Comparison of ENCODE assay signal across 23 cellular contexts in the genomic region with DNA sequence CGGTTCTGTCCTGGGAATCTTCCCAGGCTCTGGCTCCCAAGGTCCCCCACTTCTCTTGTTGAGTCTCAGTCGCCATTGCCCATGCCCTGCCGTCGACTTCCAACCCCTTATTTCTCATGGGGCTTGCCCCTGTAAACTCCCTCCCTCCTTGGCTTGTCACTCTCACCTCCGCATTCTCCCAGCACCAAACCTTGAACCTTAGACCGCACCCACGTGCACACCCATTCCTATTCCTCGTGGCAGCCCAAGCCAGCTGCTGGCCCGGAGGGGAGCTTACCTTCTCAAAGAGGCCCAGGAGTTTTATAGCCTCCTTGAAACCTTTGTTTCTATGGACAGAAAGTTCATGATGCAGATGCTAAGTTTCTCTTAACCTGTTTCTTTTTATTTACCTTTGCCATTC.
"Had no signal": no experiment of that assay in that cellular context is flagged by ENCODE, and none has a peak within 500 bp of the region (broad histone marks: within the 10 kb centered on the region; RNA-seq: fewer than 3 reads in every experiment).

No MANE protein-coding gene starts in this region.

- H3K27me3 ChIP-seq: brain microvascular endothelial cell, gastroesophageal sphincter, heart right ventricle, right atrium auricular region, stomach, testis, upper lobe of right lung had no signal

- H3K27ac ChIP-seq: brain microvascular endothelial cell, coronary artery, prostate gland, right atrium auricular region, testis, upper lobe of right lung had no signal

- DNase-seq: activated B cell treated with CpG ODN at 0.5 μM for 24 hours; activated CD4-positive, alpha-beta T cell treated with anti-CD3 and anti-CD28 coated beads, Interleukin-2, amount 10 ng/mL, durations not matched to agents 24 days and 14 days; activated CD8-positive, alpha-beta T cell treated with anti-CD3 and anti-CD28 coated beads, Interleukin-2, amount 10 ng/mL, durations not matched to agents 7 days and 5 days; activated naive CD4-positive, alpha-beta T cell treated with Interleukin-2 at 50 U/mL for 16 hours; activated naive CD8-positive, alpha-beta T cell treated with anti-CD3 and anti-CD28 coated beads, Interleukin-2, amount 10 ng/mL, durations not matched to agents 7 days and 5 days; activated T-cell treated with anti-CD3 and anti-CD28 coated beads, Interleukin-2, amount 50 U/mL, for 24 hours; brain microvascular endothelial cell; effector CD4-positive, alpha-beta T cell; heart right ventricle; kidney glomerular epithelial cell; mesendoderm; nephron progenitor cell; stimulated activated CD4-positive, alpha-beta T cell treated with anti-CD3 and anti-CD28 coated beads, Interleukin-15, amount 100 ng/mL, for 24 hours; stimulated activated CD4-positive, alpha-beta T cell treated with anti-CD3 and anti-CD28 coated beads, Interleukin-2, amount 100 ng/mL, for 48 hours; stomach; testis; upper lobe of right lung had no signal

- H3K9me3 Mint-ChIP-seq: activated B cell treated with CpG ODN at 0.5 μM for 24 hours; activated CD4-positive, alpha-beta T cell treated with anti-CD3 and anti-CD28 coated beads, Interleukin-2, amount 10 ng/mL, durations not matched to agents 24 days and 14 days; activated naive CD8-positive, alpha-beta T cell treated with anti-CD3 and anti-CD28 coated beads, Interleukin-2, amount 10 ng/mL, durations not matched to agents 7 days and 5 days; activated T-cell treated with anti-CD3 and anti-CD28 coated beads, Interleukin-2, amount 50 U/mL, for 24 hours; activated T-helper 2 cell treated with anti-CD3 and anti-CD28 coated beads, Interferon-gamma antibody, Interleukin-2, Interleukin-4, amounts not matched to agents 10 μg/mL and 5 μg/mL and 100 μg/mL, durations not matched to agents 14 hours and 24 hours and 36 hours; central memory CD8-positive, alpha-beta T cell; nephron progenitor cell had no signal

- H3K27me3 Mint-ChIP-seq: activated B cell treated with CpG ODN at 0.5 μM for 24 hours had no signal

- H3K27ac Mint-ChIP-seq: activated B cell treated with CpG ODN at 0.5 μM for 24 hours; activated CD4-positive, alpha-beta T cell treated with anti-CD3 and anti-CD28 coated beads, Interleukin-2, amount 10 ng/mL, durations not matched to agents 24 days and 14 days; activated CD8-positive, alpha-beta T cell treated with anti-CD3 and anti-CD28 coated beads, Interleukin-2, amount 10 ng/mL, durations not matched to agents 7 days and 5 days; activated naive CD8-positive, alpha-beta T cell treated with anti-CD3 and anti-CD28 coated beads, Interleukin-2, amount 10 ng/mL, durations not matched to agents 7 days and 5 days; activated T-cell treated with anti-CD3 and anti-CD28 coated beads, Interleukin-2, amount 50 U/mL, for 24 hours; activated T-helper 2 cell treated with anti-CD3 and anti-CD28 coated beads, Interferon-gamma antibody, Interleukin-2, Interleukin-4, amounts not matched to agents 10 μg/mL and 5 μg/mL and 100 μg/mL, durations not matched to agents 14 hours and 24 hours and 36 hours; nephron progenitor cell had no signal

- H3K4me3 Mint-ChIP-seq: activated B cell treated with CpG ODN at 0.5 μM for 24 hours; activated CD4-positive, alpha-beta T cell treated with anti-CD3 and anti-CD28 coated beads, Interleukin-2, amount 10 ng/mL, durations not matched to agents 24 days and 14 days; activated CD8-positive, alpha-beta T cell treated with anti-CD3 and anti-CD28 coated beads, Interleukin-2, amount 10 ng/mL, durations not matched to agents 7 days and 5 days; activated naive CD8-positive, alpha-beta T cell treated with anti-CD3 and anti-CD28 coated beads, Interleukin-2, amount 10 ng/mL, durations not matched to agents 7 days and 5 days; activated T-cell treated with anti-CD3 and anti-CD28 coated beads, Interleukin-2, amount 50 U/mL, for 24 hours; central memory CD8-positive, alpha-beta T cell; nephron progenitor cell had no signal

- H3K4me3 ChIP-seq: coronary artery, gastroesophageal sphincter, heart right ventricle, prostate gland, right atrium auricular region, stomach, testis, upper lobe of right lung had no signal

- H3K9me3 ChIP-seq: gastroesophageal sphincter, heart right ventricle, prostate gland, right atrium auricular region, stomach, testis, upper lobe of right lung had no signal

- H3K36me3 ChIP-seq: brain microvascular endothelial cell, prostate gland had no signal
